ENCODE assay signal across 10 cellular contexts in genomic region chr10:122286872-122287271, GRCh38. TPM values are rescaled to one million over a fixed set of nuclear protein-coding genes. Genes with fewer than 3 reads are reported as not detected.
DNase-seq lines count a peak whose midpoint lies in the region; ATAC-seq and TF ChIP-seq lines count a peak whose summit lies in the region.
"Had no signal": no experiment of that assay in that cellular context is flagged by ENCODE, and none has a peak within 500 bp of the region (broad histone marks: within the 10 kb centered on the region; RNA-seq: fewer than 3 reads in every experiment).

No MANE protein-coding gene starts in this region.

- H3K4me3 Mint-ChIP-seq in natural killer cell = no peak overlapping the region

- H3K9me3 ChIP-seq in smooth muscle cell (replicated peaks; ENCODE audit: low read depth) = no peaks in the 10 kb centered on the region

- intact Hi-C loops in natural killer cell (cut with micrococcal nuclease) = no loop called here

- WGBS in smooth muscle cell (ENCODE audit: low lambda C conversion rate) = 29% methylated on average over 7 of the region's 7 CpGs

- no peak overlapping the region for H3K4me3 ChIP-seq in smooth muscle cell

- H3K27me3 ChIP-seq in smooth muscle cell (ENCODE audit: low read depth) = no peaks in the 10 kb centered on the region

- peaks cover 0 to 4% of the 10 kb centered on the region in 2 donors for H3K4me1 Mint-ChIP-seq in natural killer cell

- DNase-seq in NCI-H2171 treated with DMSO at 0.1 percent for 48 hours (lab: John Stamatoyannopoulos, UW) (peak; percentile 70), NCI-H2171 (lab: John Stamatoyannopoulos, UW) (no peak), anterior cingulate cortex (lab: John Stamatoyannopoulos, UW) (peak in 46 of 58 donors; percentile 14 to 87 (median 44)), hippocampal formation (lab: John Stamatoyannopoulos, UW) (peak; percentile 58 to 60), smooth muscle cell (lab: John Stamatoyannopoulos, UW; ENCODE audit: unreplicated experiment) (no peak), natural killer cell (no peak)
- no peak for DNase-seq in activated naive CD4-positive, alpha-beta T cell (lab: John Stamatoyannopoulos, UW)
- DNase-seq: activated effector memory CD4-positive, alpha-beta T cell treated with Interleukin-2 at 50 U/mL for 16 hours; stimulated activated CD4-positive, alpha-beta T cell treated with anti-CD3 and anti-CD28 coated beads, Interleukin-4, amount 100 ng/mL, for 24 hours had no signal

- peaks cover 8% of the 10 kb centered on the region for H3K4me1 ChIP-seq in smooth muscle cell (ENCODE audit: low read depth)

- H3K27ac ChIP-seq in smooth muscle cell (ENCODE audit: low read depth) = no peak overlapping the region

- no peaks in the 10 kb centered on the region for H3K36me3 Mint-ChIP-seq in natural killer cell

- peak overlapping the region; percentile 71 for H3K4me2 ChIP-seq in smooth muscle cell

- peaks cover 10 to 12% of the 10 kb centered on the region in 2 donors for H3K27me3 Mint-ChIP-seq in natural killer cell (ENCODE audit: low read depth in 2 of 2)

- H3K9me3 Mint-ChIP-seq in natural killer cell = no peaks in the 10 kb centered on the region

- no peaks in the 10 kb centered on the region for H4K20me1 ChIP-seq in smooth muscle cell (ENCODE audit: low read depth)

- H3K9ac ChIP-seq in smooth muscle cell (ENCODE audit: low read depth) = no peak overlapping the region

- TF ChIP-seq CTCF in smooth muscle cell (IDR thresholded peaks at IDR 0.05; ENCODE audit: borderline replicate concordance, insufficient read depth, poor library complexity, severe bottlenecking) (no peak), natural killer cell (IDR thresholded peaks at IDR 0.05) (no peak)

- H3K36me3 ChIP-seq in smooth muscle cell (ENCODE audit: low read depth) = no peaks in the 10 kb centered on the region

- H2AFZ ChIP-seq in smooth muscle cell (ENCODE audit: low read depth) = no peak overlapping the region

- no peaks in the 10 kb centered on the region for H3F3A ChIP-seq in smooth muscle cell (ENCODE audit: low read depth)

- ATAC-seq in HG03045 (IDR thresholded peaks at IDR 0.05; ENCODE audit: unreplicated experiment) = no peak
- ATAC-seq in natural killer cell = no peak

- no peak overlapping the region for H3K27ac Mint-ChIP-seq in natural killer cell

- H3K79me2 ChIP-seq in smooth muscle cell (ENCODE audit: low read depth) = no peaks in the 10 kb centered on the region

RNA-seq across cellular contexts. Expression of gene BTBD16, which starts 15.8 kb away (rescaled TPM):
- total RNA-seq in smooth muscle cell (not detected in 2 replicates), natural killer cell (not detected)
- polyA plus RNA-seq in smooth muscle cell = not detected in 2 replicates

Comparison
In these comparisons a context has a peak if more than half of its experiments do, and no peak if none do; other contexts are left out.
1. DNase-seq: peak in NCI-H2171 treated with DMSO at 0.1 percent for 48 hours (single experiment), anterior cingulate cortex (46 of 58) and hippocampal formation (2 of 2); none in NCI-H2171 (single experiment), smooth muscle cell (single experiment), activated naive CD4-positive, alpha-beta T cell (0 of 4) and natural killer cell (single experiment).